ENCODE assay signal across 8 cellular contexts in genomic region chr15:73991726-73992593, GRCh38. TPM values are rescaled to one million over a fixed set of nuclear protein-coding genes. Genes with fewer than 3 reads are reported as not detected.
DNase-seq lines count a peak whose midpoint lies in the region; ATAC-seq and TF ChIP-seq lines count a peak whose summit lies in the region.

TSS of gene STOML1 (minus strand) at chr15:73992295. CDS start at chr15:73992223, 72 bp downstream.

- no peaks in the 10 kb centered on the region for H3K27me3 ChIP-seq in prostate gland (replicated peaks; ENCODE audit: insufficient read depth)

- ATAC-seq in HG02798 (IDR thresholded peaks at IDR 0.05; ENCODE audit: poor library complexity, unreplicated experiment) (peak; percentile 86), left ventricle myocardium superior (peak; percentile 89)

- WGBS in prostate gland = under 1% methylated on average over 39 of the region's 72 CpGs

- peaks cover 12% of the 10 kb centered on the region for H3K36me3 Mint-ChIP-seq in T-helper 1 cell treated with Interleukin-12 subunit alpha and Interleukin-12 subunit beta and Interleukin-4 antibody, amounts not matched to agents 30 μg/mL and 1 μg/mL, for 36 hours (ENCODE audit: low read depth)

- in situ Hi-C loops in GM13977 (cut with MboI; ENCODE audit: low pct_unique_long_range_greater_than_20kb, low sequenced_read_pairs, unreplicated experiment) = no loop called here

- peak within 1 kb of the TSS; percentile 88 for H3K27ac Mint-ChIP-seq in T-helper 1 cell treated with Interleukin-12 subunit alpha and Interleukin-12 subunit beta and Interleukin-4 antibody, amounts not matched to agents 30 μg/mL and 1 μg/mL, for 36 hours

- no peaks in the 10 kb centered on the region for H3K36me3 ChIP-seq in prostate gland

- peak within 1 kb of the TSS; percentile 72 to 74 for H3K27ac ChIP-seq in prostate gland

- no peaks in the 10 kb centered on the region for H3K9me3 ChIP-seq in prostate gland

- TF ChIP-seq CTCF in GM13977 (IDR thresholded peaks at IDR 0.05; ENCODE audit: extremely low read depth, insufficient read depth, missing control alignments) = peak; percentile 91
- TF ChIP-seq CTCF in prostate gland (IDR thresholded peaks at IDR 0.05) = peak; percentile 77 to 97 (median 92)

- no peaks in the 10 kb centered on the region for H3K9me3 Mint-ChIP-seq in T-helper 1 cell treated with Interleukin-12 subunit alpha and Interleukin-12 subunit beta and Interleukin-4 antibody, amounts not matched to agents 30 μg/mL and 1 μg/mL, for 36 hours

- TF ChIP-seq POLR2A in prostate gland (IDR thresholded peaks at IDR 0.05) = peak; percentile 46

- DNase-seq in GM13977 (ENCODE audit: low spot score) = peak; percentile 98
- DNase-seq in NCI-H1417 treated with DMSO at 0.1 percent for 48 hours (lab: John Stamatoyannopoulos, UW) = peak; percentile 82
- DNase-seq in amniotic stem cell (lab: John Stamatoyannopoulos, UW) = peak; percentile 73
- peak; percentile 98 for DNase-seq in left ventricle myocardium superior
- peak; percentile 87 for DNase-seq in prostate gland (ENCODE audit: low spot score)
- peak; percentile 93 for DNase-seq in ureter (ENCODE audit: low spot score)

- peak within 1 kb of the TSS; percentile 68 to 70 for H3K4me3 ChIP-seq in prostate gland

- intact Hi-C loops in left ventricle myocardium superior (cut with micrococcal nuclease) = no loop called here
- intact Hi-C loops in prostate gland (cut with DNase I) = loop anchor here (10.0 kb wide), 1 partner anchor 623 kb away; the partner anchor contains the start of gene CLK3

- peaks cover 49% of the 10 kb centered on the region for H3K4me1 Mint-ChIP-seq in T-helper 1 cell treated with Interleukin-12 subunit alpha and Interleukin-12 subunit beta and Interleukin-4 antibody, amounts not matched to agents 30 μg/mL and 1 μg/mL, for 36 hours (ENCODE audit: low read depth)

- no peaks in the 10 kb centered on the region for H3K27me3 Mint-ChIP-seq in T-helper 1 cell treated with Interleukin-12 subunit alpha and Interleukin-12 subunit beta and Interleukin-4 antibody, amounts not matched to agents 30 μg/mL and 1 μg/mL, for 36 hours (ENCODE audit: low read depth)

- peaks cover 4% of the 10 kb centered on the region for H3K4me1 ChIP-seq in prostate gland (replicated peaks)

- H3K4me3 Mint-ChIP-seq in T-helper 1 cell treated with Interleukin-12 subunit alpha and Interleukin-12 subunit beta and Interleukin-4 antibody, amounts not matched to agents 30 μg/mL and 1 μg/mL, for 36 hours = peak within 1 kb of the TSS; percentile 85

RNA-seq across cellular contexts. Expression of gene STOML1, which starts in this region (rescaled TPM):
- total RNA-seq in left ventricle myocardium superior (26.9 TPM), prostate gland (10 to 100 TPM; 15.6 to 26.8 TPM), ureter (15.0 TPM)

Comparison
In these comparisons a context has a peak if more than half of its experiments do, and no peak if none do; other contexts are left out.
1. Peak in every context shown above with its lines: DNase-seq, ATAC-seq, H3K4me3 ChIP-seq and H3K27ac ChIP-seq.